Comparison of ENCODE assay signal across 8 cellular contexts in the genomic region with DNA sequence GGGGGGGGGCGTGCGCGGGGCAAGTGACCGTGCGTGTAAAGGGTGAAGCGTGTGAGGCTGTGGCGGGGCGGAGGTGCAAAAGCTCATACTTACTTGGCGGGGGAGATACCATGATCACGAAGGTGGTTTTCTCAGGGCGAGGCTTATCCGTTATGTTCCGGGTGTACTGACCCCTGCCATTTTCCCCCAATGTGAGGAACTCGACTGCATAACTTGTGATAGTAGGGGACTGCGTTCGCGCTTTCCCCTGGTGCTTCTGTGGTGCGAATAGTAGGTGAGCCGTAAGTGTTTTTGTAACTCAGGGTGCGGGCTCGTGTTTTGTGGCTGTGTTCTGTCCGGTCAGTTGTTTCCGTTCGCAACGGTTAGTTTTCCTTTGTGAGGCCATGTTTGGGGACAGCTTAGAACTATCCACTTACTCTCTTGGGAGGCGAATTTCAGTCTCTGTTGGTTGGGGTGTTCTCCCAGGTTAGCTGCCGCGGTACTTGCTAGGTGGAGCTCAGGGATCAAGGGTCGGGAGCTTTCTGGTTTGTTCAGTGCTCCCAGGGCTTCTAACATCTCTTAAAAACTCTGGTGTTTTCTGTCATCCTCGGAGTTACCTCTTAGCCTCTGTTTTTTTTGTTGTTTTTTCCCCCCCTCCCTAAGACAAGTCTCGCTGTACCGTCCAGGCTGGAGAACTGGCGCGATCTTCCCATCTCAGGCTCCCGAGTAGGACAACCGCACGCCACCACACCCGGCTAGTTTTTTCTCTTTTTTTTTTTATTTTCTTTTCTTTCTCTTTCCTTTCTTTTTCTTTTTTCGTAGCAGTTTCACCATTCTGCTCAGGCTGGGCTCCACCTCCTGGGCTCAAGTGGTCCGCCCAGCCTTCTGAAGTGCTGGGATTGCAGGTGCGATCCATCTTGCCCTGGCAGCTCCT. TPM values are rescaled to one million over a fixed set of nuclear protein-coding genes. Genes with fewer than 3 reads are reported as not detected.
DNase-seq lines count a peak whose midpoint lies in the region; ATAC-seq and TF ChIP-seq lines count a peak whose summit lies in the region.
"Not testable (repeated sequence)": the region's sequence is repeated elsewhere in the genome, so short reads cannot be mapped to it uniquely, and the experiment has no call there.

No MANE protein-coding gene starts in this region.

- not testable (repeated sequence) for H3K36me3 ChIP-seq in gastrocnemius medialis

- H3K9me3 Mint-ChIP-seq in activated B cell treated with CpG ODN at 0.5 μM for 24 hours = not testable (repeated sequence)

- intact Hi-C loops in activated B cell treated with CpG ODN at 0.5 μM for 24 hours (cut with micrococcal nuclease); gastrocnemius medialis (cut with DNase I; ENCODE audit: low total_unique reads): not testable (repeated sequence)

- H3K27ac Mint-ChIP-seq in activated B cell treated with CpG ODN at 0.5 μM for 24 hours = peak overlapping the region; percentile 93

- CTCF ChIA-PET in activated B cell treated with CpG ODN at 0.5 μM for 24 hours (lab: Charles Lee) = not testable (repeated sequence)

- ATAC-seq in GM18907 (IDR thresholded peaks at IDR 0.05; ENCODE audit: unreplicated experiment) (peak; percentile 94), HG03095 (IDR thresholded peaks at IDR 0.05; ENCODE audit: unreplicated experiment) (peak; percentile 85), activated B cell treated with CpG ODN at 0.5 μM for 24 hours (ENCODE audit: low read depth) (peak; percentile 77), gastrocnemius medialis (peak; percentile 85 to 95)

- H3K27me3 ChIP-seq in gastrocnemius medialis = not testable (repeated sequence)

- not testable (repeated sequence) for TF ChIP-seq CTCF in activated B cell treated with CpG ODN at 0.5 μM for 24 hours (IDR thresholded peaks at IDR 0.05); cardiac fibroblast (IDR thresholded peaks at IDR 0.05; ENCODE audit: low read depth, low read length); gastrocnemius medialis (IDR thresholded peaks at IDR 0.05 in 4 of 5, conservative IDR thresholded peaks at IDR 0.05 in 1 of 5)

- H3K27me3 Mint-ChIP-seq in activated B cell treated with CpG ODN at 0.5 μM for 24 hours = not testable (repeated sequence)

- H3K4me3 ChIP-seq in cardiac fibroblast (replicated peaks in 1 of 2; ENCODE audit: low read depth in 2 of 2, low read length in 2 of 2) (peak overlapping the region; percentile 33 to 43), iPS-18c (ENCODE audit: insufficient read depth, low read depth, low read length) (peak overlapping the region; percentile 31; the same call in 1 of the 2 replicates), gastrocnemius medialis (peak overlapping the region; percentile 46 to 61 (median 54))

- peak overlapping the region; percentile 88 for H3K4me3 Mint-ChIP-seq in activated B cell treated with CpG ODN at 0.5 μM for 24 hours

- POLR2A ChIA-PET in activated B cell treated with CpG ODN at 0.5 μM for 24 hours (lab: Charles Lee) = interaction anchor here (0.5 to 1.6 kb wide), 9 partner anchors 71 to 1963 kb away, joined by 3 to 68 read pairs (median 17); no protein-coding TSS in a partner anchor

- in situ Hi-C loops in gastrocnemius medialis (cut with MboI; ENCODE audit: low sequenced_read_pairs in 4 of 4) = not testable (repeated sequence)

- TF ChIP-seq POLR2A in gastrocnemius medialis (IDR thresholded peaks at IDR 0.05) = peak; percentile 79 to 98

- H3K36me3 Mint-ChIP-seq in activated B cell treated with CpG ODN at 0.5 μM for 24 hours (ENCODE audit: low read depth) = not testable (repeated sequence)

- H3K9me3 ChIP-seq in iPS-18c (ENCODE audit: control insufficient read depth, insufficient read depth, low read length); gastrocnemius medialis: not testable (repeated sequence)

- H3K27ac ChIP-seq in gastrocnemius medialis = peak overlapping the region; percentile 70 to 78 (median 76)

- H3K4me1 ChIP-seq in gastrocnemius medialis = not testable (repeated sequence)

- DNase-seq in A172 (ENCODE audit: low spot score) = peak; percentile 100
- DNase-seq in NCI-H2227 (lab: John Stamatoyannopoulos, UW; ENCODE audit: unreplicated experiment) = peak; percentile 95
- DNase-seq in activated B cell treated with CpG ODN at 0.5 μM for 24 hours = peak; percentile 75
- DNase-seq in cardiac fibroblast (ENCODE audit: low read depth in 2 of 2) = peak; percentile 99 to 100
- DNase-seq in gastrocnemius medialis = peak; percentile 34 to 81

- not testable (repeated sequence) for H3K4me1 Mint-ChIP-seq in activated B cell treated with CpG ODN at 0.5 μM for 24 hours

RNA-seq across cellular contexts. Expression of a gene that starts 39.3 kb away (rescaled TPM):
- not detected in 2 replicates for total RNA-seq in A172 (2014; rRNA removed; shearing (Covaris generic))
- total RNA-seq in activated B cell treated with CpG ODN at 0.5 μM for 24 hours (1.5 TPM in 2 replicates), gastrocnemius medialis (not detected)

RNA-seq across cellular contexts. Expression of a gene that starts 48.7 kb away (rescaled TPM):
- total RNA-seq in A172 (2014; rRNA removed; shearing (Covaris generic)) = 23.8 and 25.5 TPM in 2 replicates
- total RNA-seq in activated B cell treated with CpG ODN at 0.5 μM for 24 hours = 48.8 and 62.9 TPM in 2 replicates
- total RNA-seq in gastrocnemius medialis = 1 to 10 TPM; 1.6 to 3.3 (median 2.7) TPM

Comparison
In these comparisons a context has a peak if more than half of its experiments do, and no peak if none do; other contexts are left out.
1. Peak in every context shown above with its lines: DNase-seq, ATAC-seq, H3K4me3 ChIP-seq and H3K27ac ChIP-seq.